Comparison of ENCODE assay signal across 1 cellular context in genomic region chr17:28878158-28878910, GRCh38.
TF ChIP-seq lines count a peak whose summit lies in the region.

No MANE protein-coding gene starts in this region.

TF ChIP-seq in K562, 482 proteins besides CTCF, POLR2A, EP300 and RAD21:
- TF ChIP-seq NR2C1 (IDR thresholded peaks at IDR 0.05) (no peak), NR2C1 (tag; IDR thresholded peaks at IDR 0.05) (no peak), POLR2B (IDR thresholded peaks at IDR 0.05; ENCODE audit: low read depth, partially characterized antibody) (peak; percentile 22)
